In the genomic region with DNA sequence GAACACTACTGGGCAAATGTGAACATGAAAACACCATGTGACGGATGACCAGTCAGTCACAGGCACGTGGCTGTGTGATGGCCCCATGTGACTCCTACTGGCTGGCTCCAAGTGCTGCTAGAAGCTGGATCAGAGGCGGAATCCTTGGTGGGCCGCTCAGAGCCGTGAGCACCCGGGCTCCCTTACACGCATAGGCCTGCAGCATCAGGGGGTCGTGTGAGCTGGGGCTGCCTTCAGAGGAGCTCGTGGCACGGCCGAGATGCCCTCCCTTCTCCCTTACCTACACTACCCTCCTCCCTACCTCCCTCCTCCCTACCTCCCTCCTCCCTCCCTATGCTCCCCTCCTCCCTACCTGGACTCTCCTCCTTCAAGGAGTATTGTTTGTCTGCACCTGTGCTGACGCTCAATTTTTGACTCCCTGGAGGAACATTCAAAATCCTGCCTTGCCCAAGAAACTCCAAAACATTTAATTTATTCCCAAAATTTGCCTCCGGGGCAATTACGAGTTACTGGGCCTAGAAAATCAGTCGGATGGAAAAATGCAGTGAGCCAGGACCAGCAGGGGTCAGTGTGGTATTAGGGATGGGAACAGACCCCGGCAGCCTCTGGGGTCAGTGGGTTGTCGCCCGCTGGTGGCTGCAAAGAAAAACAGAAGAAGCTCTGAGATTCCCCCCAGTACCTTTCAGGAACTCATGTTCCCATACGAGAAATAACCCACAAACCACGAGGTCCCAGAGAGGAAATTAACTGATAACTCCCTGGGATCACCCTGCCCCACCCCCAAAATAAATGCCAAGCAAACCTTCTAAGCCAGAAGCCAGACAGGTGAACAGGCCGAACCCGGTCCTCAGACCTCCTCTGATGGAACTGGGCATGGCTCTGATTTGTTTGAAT, we compare ENCODE assay signal across 9 cellular contexts.
A peak's percentile ranks its signal among the peaks of the same experiment; 100 is the strongest.
DNase-seq lines count a peak whose midpoint lies in the region; ATAC-seq, FAIRE-seq and TF ChIP-seq lines count a peak whose summit lies in the region.
"Had no signal": no experiment of that assay in that cellular context is flagged by ENCODE, and none has a peak within 500 bp of the region (broad histone marks: within the 10 kb centered on the region; RNA-seq: fewer than 3 reads in every experiment).

No MANE protein-coding gene starts in this region.

- H3K9ac ChIP-seq in DND-41 (ENCODE audit: low read depth, low read length): no peak overlapping the region
- no peak overlapping the region for H3K9ac ChIP-seq in parathyroid adenoma

- FAIRE-seq in urothelium cell line (lab: Jason Lieb, UNC): no peak
- FAIRE-seq: colon had no signal

- H3K4me3 ChIP-seq in DND-41 (ENCODE audit: low read depth in 1 of 2, low read length in 2 of 2) (no peak overlapping the region), foreskin fibroblast (ENCODE audit: low read depth in 1 of 2, low read length in 2 of 2) (no peak overlapping the region), parathyroid adenoma (ENCODE audit: low read depth, low read length) (no peak overlapping the region)

- DNase-seq in DND-41 (peak; percentile 65), LHCN-M2 (ENCODE audit: low read depth) (peak; percentile 68), RKO (ENCODE audit: low spot score) (peak; percentile 69), foreskin fibroblast (peak; percentile 74 to 94), urothelium cell line (ENCODE audit: low spot score) (peak; percentile 67), GF-D8 (lab: John Stamatoyannopoulos, UW) (no peak)
- peak; percentile 31 to 35 for DNase-seq in activated T-helper 1 cell treated with anti-CD3 and anti-CD28 coated beads, Interleukin-2, amount 50 U/mL, for 16 hours (ENCODE audit: low read depth in 1 of 2, low spot score in 1 of 2)

- no peaks in the 10 kb centered on the region for H3K4me1 ChIP-seq in DND-41 (ENCODE audit: insufficient read depth, low read length)
- H3K4me1 ChIP-seq in parathyroid adenoma: no peaks in the 10 kb centered on the region

- H4K20me1 ChIP-seq in DND-41 (ENCODE audit: insufficient read depth, low read length): no peaks in the 10 kb centered on the region

- H3K9me3 ChIP-seq in DND-41 (ENCODE audit: insufficient read depth, low read length, severe bottlenecking) (no peaks in the 10 kb centered on the region), parathyroid adenoma (ENCODE audit: control insufficient read depth, low read length) (no peaks in the 10 kb centered on the region)

- peak; percentile 74 for TF ChIP-seq CTCF in DND-41 (IDR thresholded peaks at IDR 0.05; ENCODE audit: borderline replicate concordance, extremely low read depth, low read length, poor library complexity, severe bottlenecking)
- peak; percentile 89 for TF ChIP-seq CTCF in foreskin fibroblast (IDR thresholded peaks at IDR 0.05; ENCODE audit: low read depth, low read length)
- peak; percentile 85 for TF ChIP-seq CTCF in parathyroid adenoma (IDR thresholded peaks at IDR 0.05)

- no peak overlapping the region for H2AFZ ChIP-seq in DND-41 (ENCODE audit: low read depth, low read length)
- peak overlapping the region; percentile 45 for H2AFZ ChIP-seq in parathyroid adenoma

- H3K4me2 ChIP-seq in DND-41 (ENCODE audit: insufficient read depth, low read length): no peak overlapping the region
- H3K4me2 ChIP-seq in parathyroid adenoma (ENCODE audit: low read length): no peak overlapping the region

- H3K27ac ChIP-seq in DND-41 (ENCODE audit: low read length) (no peak overlapping the region), parathyroid adenoma (no peak overlapping the region)

- H3K36me3 ChIP-seq in DND-41 (ENCODE audit: insufficient read depth, low read length): no peaks in the 10 kb centered on the region
- no peaks in the 10 kb centered on the region for H3K36me3 ChIP-seq in parathyroid adenoma (ENCODE audit: control insufficient read depth, insufficient read depth, low read length)

- H3K79me2 ChIP-seq in DND-41 (ENCODE audit: insufficient read depth, low read length): no peaks in the 10 kb centered on the region
- no peaks in the 10 kb centered on the region for H3K79me2 ChIP-seq in parathyroid adenoma

- H3K27me3 ChIP-seq in DND-41 (ENCODE audit: insufficient read depth, low read length, poor library complexity) (no peaks in the 10 kb centered on the region), parathyroid adenoma (ENCODE audit: control insufficient read depth, insufficient read depth, low read length) (no peaks in the 10 kb centered on the region)

- peak; percentile 68; the same call in 2 of the 3 replicates for ATAC-seq in DND-41 (ENCODE audit: insufficient read depth, low read depth)
